ENCODE assay signal across 1 cellular context in the genomic region with DNA sequence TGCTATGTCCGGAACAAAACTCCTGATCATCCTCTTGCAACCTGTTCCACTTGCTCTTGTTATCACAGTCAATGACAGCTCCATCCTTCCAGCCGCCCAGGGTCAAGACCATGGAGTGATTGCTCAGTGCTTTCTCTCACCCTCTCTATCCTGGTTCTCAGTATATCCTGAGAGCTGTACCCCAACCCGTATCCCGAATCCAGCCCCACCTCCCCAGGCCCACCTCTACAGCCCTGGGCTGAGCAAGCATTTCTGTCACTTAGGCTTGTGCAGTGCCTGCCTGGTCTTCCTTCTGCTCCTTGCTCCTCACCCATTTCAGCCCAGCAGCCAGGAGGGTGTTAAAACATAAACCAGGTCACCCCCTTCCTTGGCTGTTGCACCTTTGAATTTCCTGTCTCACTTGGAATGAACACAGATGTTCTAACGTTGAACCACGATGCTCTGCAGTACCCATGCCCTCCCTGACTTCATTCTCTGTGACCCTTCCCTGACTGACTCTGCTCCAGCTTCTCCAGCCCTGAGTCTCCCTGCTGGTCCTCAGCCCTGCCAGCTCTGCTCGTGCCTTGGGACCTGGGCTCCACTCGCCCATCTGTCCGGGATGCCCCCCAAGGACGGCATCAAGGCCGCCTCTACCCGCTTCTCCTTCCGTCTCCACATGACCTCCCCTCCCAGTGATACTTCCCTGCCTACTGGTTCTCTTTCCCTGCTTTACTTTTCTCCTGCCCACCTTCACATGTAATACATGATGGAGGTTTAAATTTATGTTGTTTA.
TF ChIP-seq lines count a peak whose summit lies in the region.

No MANE protein-coding gene starts in this region.

TF ChIP-seq in H1, 55 proteins besides CTCF, POLR2A, EP300 and RAD21:
- no peak for TF ChIP-seq HDAC6 (IDR thresholded peaks at IDR 0.05; ENCODE audit: low read depth, low read length)
- TF ChIP-seq PHF8 (conservative IDR thresholded peaks at IDR 0.05; ENCODE audit: low read depth, low read length): no peak
- no peak for TF ChIP-seq ATF2 (IDR thresholded peaks at IDR 0.05; ENCODE audit: low read length)
- no peak for TF ChIP-seq TCF12 (IDR thresholded peaks at IDR 0.05; ENCODE audit: low read depth, low read length)
- no peak for TF ChIP-seq JUND (IDR thresholded peaks at IDR 0.05; ENCODE audit: low read length)
- TF ChIP-seq CEBPB (IDR thresholded peaks at IDR 0.05; ENCODE audit: low read depth, low read length): no peak
- no peak for TF ChIP-seq BRCA1 (IDR thresholded peaks at IDR 0.05; ENCODE audit: low read depth, low read length)
- TF ChIP-seq CHD2 (IDR thresholded peaks at IDR 0.05; ENCODE audit: low read length): no peak
- no peak for TF ChIP-seq SP2 (IDR thresholded peaks at IDR 0.05; ENCODE audit: low read length)
- TF ChIP-seq RBBP5 (IDR thresholded peaks at IDR 0.05; ENCODE audit: borderline replicate concordance, low read depth, low read length): no peak
- TF ChIP-seq, protein P1, sequence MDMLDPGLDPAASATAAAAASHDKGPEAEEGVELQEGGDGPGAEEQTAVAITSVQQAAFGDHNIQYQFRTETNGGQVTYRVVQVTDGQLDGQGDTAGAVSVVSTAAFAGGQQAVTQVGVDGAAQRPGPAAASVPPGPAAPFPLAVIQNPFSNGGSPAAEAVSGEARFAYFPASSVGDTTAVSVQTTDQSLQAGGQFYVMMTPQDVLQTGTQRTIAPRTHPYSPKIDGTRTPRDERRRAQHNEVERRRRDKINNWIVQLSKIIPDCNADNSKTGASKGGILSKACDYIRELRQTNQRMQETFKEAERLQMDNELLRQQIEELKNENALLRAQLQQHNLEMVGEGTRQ (IDR thresholded peaks at IDR 0.05; ENCODE audit: low read length): no peak
- no peak for TF ChIP-seq CBX8 (IDR thresholded peaks at IDR 0.05; ENCODE audit: borderline replicate concordance, low read depth, low read length)
- TF ChIP-seq ASH2L (IDR thresholded peaks at IDR 0.05; ENCODE audit: low read length): no peak
- no peak for TF ChIP-seq RNF2 (IDR thresholded peaks at IDR 0.05; ENCODE audit: borderline replicate concordance, low read depth, low read length, missing control alignments, poor library complexity, severe bottlenecking)
- TF ChIP-seq SP4 (IDR thresholded peaks at IDR 0.05; ENCODE audit: low read length): no peak
- TF ChIP-seq TAF1 (IDR thresholded peaks at IDR 0.05; ENCODE audit: low read depth, low read length): no peak
- no peak for TF ChIP-seq SIX5 (IDR thresholded peaks at IDR 0.05; ENCODE audit: low read depth, low read length)
- TF ChIP-seq POU5F1 (IDR thresholded peaks at IDR 0.05; ENCODE audit: low read depth, low read length): no peak
- no peak for TF ChIP-seq YY1 (IDR thresholded peaks at IDR 0.05; ENCODE audit: low read depth, low read length)
